ENCODE assay signal across 9 cellular contexts in the genomic region with DNA sequence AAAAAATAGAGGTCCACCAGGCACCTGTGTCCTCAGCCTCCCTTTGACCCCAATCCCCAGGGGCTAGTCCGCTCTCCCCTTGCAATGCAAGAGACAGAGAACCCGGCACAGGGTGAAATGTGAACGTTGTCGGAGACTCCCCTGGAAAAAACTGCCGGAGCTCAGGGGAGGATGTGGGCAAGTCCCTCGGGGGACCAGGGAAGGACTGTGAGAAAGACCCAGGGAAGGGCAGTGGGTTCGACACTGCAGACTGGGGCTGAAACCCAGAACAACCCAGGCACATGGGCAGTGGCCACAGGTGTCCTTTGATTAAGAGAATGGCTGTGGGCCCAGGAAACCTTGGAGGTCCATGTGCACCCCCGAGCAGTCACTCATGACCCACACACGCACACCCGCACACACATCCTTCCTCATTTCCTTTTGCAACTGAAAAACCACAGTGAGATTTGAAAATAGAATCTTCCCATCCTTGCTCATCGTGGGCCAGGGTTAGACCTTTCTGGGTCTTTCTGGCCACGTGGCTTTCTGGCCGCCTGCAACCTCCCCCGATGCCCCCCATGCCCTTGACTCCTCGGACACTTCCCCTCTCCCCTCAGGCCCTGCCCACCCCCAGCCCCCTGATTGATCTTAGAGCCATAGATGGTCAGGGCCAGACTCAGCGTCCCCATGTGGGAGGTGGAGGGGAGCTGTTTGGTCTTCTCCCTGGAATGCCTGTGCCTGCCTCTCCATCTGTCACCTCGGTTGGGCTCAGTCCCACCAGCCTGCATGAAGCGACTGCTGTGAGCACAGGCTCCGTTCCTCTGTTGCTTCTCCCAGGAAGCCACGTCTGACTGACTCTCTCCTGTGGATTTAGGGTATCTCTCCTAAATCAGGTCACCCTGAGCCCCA. TPM values are rescaled to one million over a fixed set of nuclear protein-coding genes. Genes with fewer than 3 reads are reported as not detected.
DNase-seq lines count a peak whose midpoint lies in the region; ATAC-seq and TF ChIP-seq lines count a peak whose summit lies in the region.
"Had no signal": no experiment of that assay in that cellular context is flagged by ENCODE, and none has a peak within 500 bp of the region (broad histone marks: within the 10 kb centered on the region; RNA-seq: fewer than 3 reads in every experiment).

No MANE protein-coding gene starts in this region.

- no peaks in the 10 kb centered on the region for H3K9me3 Mint-ChIP-seq in immature natural killer cell

- H3K4me3 Mint-ChIP-seq in immature natural killer cell, result peak overlapping the region; percentile 66 to 84 (median 78)

- peaks cover 4 to 9% (median 9%) of the 10 kb centered on the region in 3 donors for H3K36me3 Mint-ChIP-seq in immature natural killer cell

- DNase-seq in GM10266 (ENCODE audit: extremely low spot score), result peak; percentile 65
- peak; percentile 12 for DNase-seq in NCI-H2171 (lab: John Stamatoyannopoulos, UW)
- peak; percentile 56 to 67 (median 63) for DNase-seq in immature natural killer cell
- DNase-seq in effector CD4-positive, alpha-beta T cell, result no peak
- no peak for DNase-seq in 8988T
- DNase-seq in dermis blood vessel endothelial cell, result no peak
- no peak for DNase-seq in NCI-H1417 (lab: John Stamatoyannopoulos, UW)
- DNase-seq: activated CD4-positive, alpha-beta T cell treated with anti-CD3 and anti-CD28 coated beads, Interleukin-2, amount 50 U/mL, for 4 hours had no signal

- H3K27ac Mint-ChIP-seq in immature natural killer cell, result peak overlapping the region; percentile 82 to 98 (median 92)

- TF ChIP-seq CTCF in GM10266 (IDR thresholded peaks at IDR 0.05; ENCODE audit: control insufficient read depth, insufficient read depth, low read depth, missing control alignments), result no peak

- peaks cover 35 to 38% of the 10 kb centered on the region in 2 donors for H3K4me1 Mint-ChIP-seq in immature natural killer cell

- ATAC-seq in GM21723 (IDR thresholded peaks at IDR 0.05; ENCODE audit: unreplicated experiment), result peak; percentile 54

- H3K27me3 Mint-ChIP-seq in immature natural killer cell (ENCODE audit: low read depth in 3 of 3), result peaks cover 3 to 7% (median 6%) of the 10 kb centered on the region in 3 donors

RNA-seq across cellular contexts. Expression of gene LAT2, which starts 7.9 kb away (rescaled TPM):
- polyA plus RNA-seq in immature natural killer cell, result 100 to 1,000 TPM; 231 to 266 (median 256) TPM
- 1.2 and 1.9 TPM in 2 replicates for total RNA-seq in dermis blood vessel endothelial cell

RNA-seq across cellular contexts. Expression of gene RFC2, which starts 36.5 kb away (rescaled TPM):
- polyA plus RNA-seq in immature natural killer cell, result 10 to 100 TPM; 48.1 to 79.5 (median 63.0) TPM
- total RNA-seq in dermis blood vessel endothelial cell, result 20.9 and 26.9 TPM in 2 replicates

RNA-seq across cellular contexts. Expression of gene EIF4H, which starts 43.5 kb away (rescaled TPM):
- polyA plus RNA-seq in immature natural killer cell, result 100 to 1,000 TPM; 177 to 278 (median 246) TPM
- total RNA-seq in dermis blood vessel endothelial cell, result 305 and 481 TPM in 2 replicates

Comparison
In these comparisons a context has a peak if more than half of its experiments do, and no peak if none do; other contexts are left out.
1. DNase-seq: peak in GM10266 (single experiment), NCI-H2171 (single experiment) and immature natural killer cell (3 of 3); none in effector CD4-positive, alpha-beta T cell (single experiment), 8988T (single experiment), dermis blood vessel endothelial cell (single experiment) and NCI-H1417 (0 of 3).